Comparison of ENCODE assay signal across 10 cellular contexts in genomic region chr10:73190188-73190587, GRCh38.
"Had no signal": no experiment of that assay in that cellular context is flagged by ENCODE, and none has a peak within 500 bp of the region (broad histone marks: within the 10 kb centered on the region; RNA-seq: fewer than 3 reads in every experiment).

No MANE protein-coding gene starts in this region.

- H3K36me3 ChIP-seq: HAP-1 had no signal

- H3K4me3 Mint-ChIP-seq: GM23338, H9, HFFc6 had no signal

- ATAC-seq: GM23338, HCT116 had no signal

- H3K27ac ChIP-seq: GM23248 had no signal

- FAIRE-seq: H1 had no signal

- H3K9ac ChIP-seq: GM23248 had no signal

- H3K4me1 ChIP-seq: HAP-1 had no signal

- H2AFZ ChIP-seq: GM23248, GM23338 had no signal

- DNase-seq: GM23248, GOT3, H7, H9, HCEC 1CT, HFFc6 had no signal

- H3K27ac Mint-ChIP-seq: GM23338, H9, HFFc6 had no signal

- H3K4me1 Mint-ChIP-seq: GM23338, H9 had no signal

- H3K9me3 ChIP-seq: HAP-1 had no signal

- H3K4me2 ChIP-seq: GM23338 had no signal

- H3K4me3 ChIP-seq: GM23248, GM23338, HAP-1 had no signal
